ENCODE assay signal across 8 cellular contexts in the genomic region with DNA sequence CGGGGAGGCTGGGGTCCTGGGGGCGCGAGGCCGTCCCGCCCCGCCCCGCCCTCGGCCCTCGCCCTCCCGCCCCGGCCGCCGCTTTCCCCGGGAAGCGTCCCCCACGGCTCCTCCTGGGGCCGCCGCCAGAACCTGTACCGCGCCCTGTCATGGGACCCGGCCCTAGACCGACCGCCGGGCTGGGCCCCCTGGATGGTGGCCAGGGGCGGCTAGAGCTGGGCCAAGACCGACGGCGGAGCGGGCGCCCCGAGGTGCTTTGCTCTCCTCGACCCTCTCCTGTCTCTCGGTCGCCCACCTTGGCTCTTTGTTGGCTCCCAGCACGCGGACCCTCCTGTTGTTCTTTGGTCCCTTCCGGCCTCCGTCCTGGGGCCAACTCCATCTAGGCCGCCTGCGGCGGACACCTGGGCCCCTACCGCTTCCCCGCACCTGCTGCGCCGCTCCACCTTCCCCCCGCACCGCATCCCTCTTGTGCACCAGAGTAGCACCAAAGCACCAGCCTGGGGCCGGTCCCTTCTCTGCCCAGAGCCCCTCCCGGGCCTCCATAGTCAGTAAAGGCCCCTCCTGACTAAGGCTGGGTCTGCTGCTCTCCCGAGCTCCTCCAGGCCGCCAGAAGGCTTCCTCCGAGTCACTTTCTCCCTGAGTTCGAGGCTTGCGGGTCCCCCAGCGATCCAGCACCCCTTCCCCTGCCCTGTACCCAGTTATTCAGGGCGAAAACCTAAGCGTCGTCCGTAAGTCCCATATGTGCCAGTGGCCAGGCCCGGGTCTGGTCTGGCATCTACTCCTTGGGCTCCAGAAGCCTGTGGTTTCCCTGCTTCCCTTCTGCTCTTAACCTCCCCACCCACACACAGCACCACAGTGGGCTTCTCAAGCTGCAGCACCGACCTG. TPM values are rescaled to one million over a fixed set of nuclear protein-coding genes. Genes with fewer than 3 reads are reported as not detected.
DNase-seq lines count a peak whose midpoint lies in the region; ATAC-seq and TF ChIP-seq lines count a peak whose summit lies in the region.

No MANE protein-coding gene starts in this region.

- 5 to 11% (median 7%) methylated on average over 21 to 61 of the region's 61 CpGs for WGBS in adrenal gland, 4 donors
- WGBS in lung, 2 donors = 4 to 5% methylated on average over 38 to 61 of the region's 61 CpGs

- H3K27me3 ChIP-seq in adrenal gland (no peaks in the 10 kb centered on the region), lung (ENCODE audit: control insufficient read depth, insufficient read depth) (no peaks in the 10 kb centered on the region)

- peaks cover 0 to 11% of the 10 kb centered on the region in 2 donors for H3K36me3 ChIP-seq in adrenal gland (replicated peaks in 1 of 2)
- peaks cover 0 to 14% of the 10 kb centered on the region in 2 donors for H3K36me3 ChIP-seq in lung (ENCODE audit: control insufficient read depth in 2 of 2, insufficient read depth in 2 of 2, low read length in 2 of 2)

- H3K4me3 ChIP-seq in adrenal gland (peak overlapping the region in 2 of 4 donors; percentile 46 to 66), lung (peak overlapping the region; percentile 49)

- peak; percentile 1 for ATAC-seq in HG03097 (IDR thresholded peaks at IDR 0.05; ENCODE audit: low FRiP score, unreplicated experiment)
- no peak for ATAC-seq in lung (ENCODE audit: insufficient read depth, low FRiP score)

- DNase-seq in ELR (ENCODE audit: low read depth) = peak; percentile 23
- peak in 1 of 7 donors; percentile 33 for DNase-seq in adrenal gland
- DNase-seq in lung (ENCODE audit: low spot score) = no peak
- DNase-seq in NCI-H82 (lab: John Stamatoyannopoulos, UW) = no peak
- no peak for DNase-seq in NCI-H524 treated with DMSO at 0.1 percent for 48 hours (lab: John Stamatoyannopoulos, UW)
- DNase-seq in GM03348 (ENCODE audit: low spot score) = no peak
- DNase-seq in effector CD4-positive, alpha-beta T cell = no peak

- peaks cover 16 to 33% of the 10 kb centered on the region in 2 donors for H3K4me1 ChIP-seq in adrenal gland (replicated peaks in 1 of 2)
- H3K4me1 ChIP-seq in lung (ENCODE audit: control insufficient read depth in 2 of 2, insufficient read depth in 2 of 2, low read length in 2 of 2) = peaks cover 4 to 14% of the 10 kb centered on the region in 2 donors

- intact Hi-C loops in adrenal gland (cut with DNase I) = no loop called here

- H3K27ac ChIP-seq in adrenal gland (peak overlapping the region in 3 of 5 donors; percentile 16 to 80 (median 64)), lung (ENCODE audit: low read depth in 1 of 2, low read length in 1 of 2) (peak overlapping the region in 1 of 2 donors; percentile 91)

- no peaks in the 10 kb centered on the region for H3K9me3 ChIP-seq in adrenal gland (replicated peaks in 1 of 3)
- no peaks in the 10 kb centered on the region for H3K9me3 ChIP-seq in lung (ENCODE audit: control insufficient read depth in 2 of 2, insufficient read depth in 1 of 2, low read length in 1 of 2)

- TF ChIP-seq POLR2A in adrenal gland (IDR thresholded peaks at IDR 0.05) = no peak

- TF ChIP-seq CTCF in adrenal gland (IDR thresholded peaks at IDR 0.05) (no peak), lung (IDR thresholded peaks at IDR 0.05; ENCODE audit: control extremely low read depth, extremely low read depth) (no peak)

RNA-seq across cellular contexts. Expression of a gene that starts 0.6 kb away (rescaled TPM):
- 10 to 100 TPM in 7 of 8 donors, 1 to 10 TPM in 1; 8.1 to 26.5 (median 11.4) TPM for total RNA-seq in adrenal gland
- polyA plus RNA-seq in adrenal gland = 10 to 100 TPM in 2 of 3 donors, 1 to 10 TPM in 1; 5.5 to 21.1 (median 19.7) TPM
- total RNA-seq in lung = 10 to 100 TPM; 13.8 to 18.7 TPM
- 10 to 100 TPM; 18.3 to 22.1 TPM for polyA plus RNA-seq in lung

RNA-seq across cellular contexts. Expression of a gene that starts 0.8 kb away (rescaled TPM):
- 100 to 1,000 TPM in 1 of 8 donors, 10 to 100 TPM in 7; 29.0 to 119 (median 59.7) TPM for total RNA-seq in adrenal gland
- polyA plus RNA-seq in adrenal gland = 10 to 100 TPM; 14.9 to 45.0 (median 43.5) TPM
- 10 to 100 TPM; 16.6 to 45.2 TPM for total RNA-seq in lung
- 10 to 100 TPM; 36.9 to 38.7 TPM for polyA plus RNA-seq in lung

RNA-seq across cellular contexts. Expression of a gene that starts 9.8 kb away (rescaled TPM):
- total RNA-seq in adrenal gland (10 to 100 TPM; 29.2 to 53.2 (median 38.1) TPM), lung (10 to 100 TPM; 34.9 to 43.2 TPM)
- polyA plus RNA-seq in adrenal gland (10 to 100 TPM; 19.0 to 81.0 (median 24.6) TPM), lung (10 to 100 TPM; 34.9 to 35.0 TPM)

RNA-seq across cellular contexts. Expression of a gene that starts 37.8 kb away (rescaled TPM):
- total RNA-seq in adrenal gland (1 to 10 TPM in 5 of 8 donors, under 1 TPM in 3; 0.56 to 6.2 (median 1.4) TPM), lung (1 to 10 TPM; 2.1 to 2.8 TPM)
- polyA plus RNA-seq in adrenal gland (1 to 10 TPM in 2 of 3 donors, under 1 TPM in 1; 0.44 to 2.2 (median 2.2) TPM), lung (1 to 10 TPM; 1.4 to 2.3 TPM)
